ENCODE assay signal across 8 cellular contexts in genomic region chr12:124910561-124911478, GRCh38. TPM values are rescaled to one million over a fixed set of nuclear protein-coding genes. Genes with fewer than 3 reads are reported as not detected.
DNase-seq lines count a peak whose midpoint lies in the region; TF ChIP-seq lines count a peak whose summit lies in the region.

No MANE protein-coding gene starts in this region.

- H3K27me3 ChIP-seq in BJ (ENCODE audit: control insufficient read depth, insufficient read depth, low read length) = no peaks in the 10 kb centered on the region

- no peaks in the 10 kb centered on the region for H3K27me3 Mint-ChIP-seq in dendritic cell treated with granulocyte-macrophage colony-stimulating factor and Interleukin-4, amounts not matched to agents 40 ng/mL and 50 ng/mL, for 4 days
- H3K27me3 Mint-ChIP-seq in nephron progenitor cell (ENCODE audit: low read depth, poor library complexity) = peaks cover 18% of the 10 kb centered on the region

- no peaks in the 10 kb centered on the region for H3K9me3 Mint-ChIP-seq in dendritic cell treated with granulocyte-macrophage colony-stimulating factor and Interleukin-4, amounts not matched to agents 40 ng/mL and 50 ng/mL, for 4 days
- peaks cover 20% of the 10 kb centered on the region for H3K9me3 Mint-ChIP-seq in nephron progenitor cell

- peaks cover 58% of the 10 kb centered on the region for H3K36me3 Mint-ChIP-seq in dendritic cell treated with granulocyte-macrophage colony-stimulating factor and Interleukin-4, amounts not matched to agents 40 ng/mL and 50 ng/mL, for 4 days (ENCODE audit: low read depth)
- peaks cover 41% of the 10 kb centered on the region for H3K36me3 Mint-ChIP-seq in nephron progenitor cell (ENCODE audit: low read depth)

- peaks cover 9% of the 10 kb centered on the region for H3K36me3 ChIP-seq in BJ (ENCODE audit: control insufficient read depth, insufficient read depth, low read length)

- peaks cover 42% of the 10 kb centered on the region for H3K4me1 Mint-ChIP-seq in dendritic cell treated with granulocyte-macrophage colony-stimulating factor and Interleukin-4, amounts not matched to agents 40 ng/mL and 50 ng/mL, for 4 days (ENCODE audit: low read depth)
- peaks cover 63% of the 10 kb centered on the region for H3K4me1 Mint-ChIP-seq in nephron progenitor cell

- CTCF ChIA-PET in BJ (lab: Yijun Ruan, JAX) = interaction anchor here (0.6 to 2.4 kb wide), 2 partner anchors 29 to 262 kb away, joined by 3 to 22 read pairs; no protein-coding TSS in a partner anchor

- intact Hi-C loops in dendritic cell treated with granulocyte-macrophage colony-stimulating factor and Interleukin-4, amounts not matched to agents 40 ng/mL and 50 ng/mL, for 4 days (cut with micrococcal nuclease) = no loop called here

- POLR2A ChIA-PET in BJ (lab: Charles Lee) = interaction anchor here (0.6 kb wide), 1 partner anchor 72 kb away, joined by 6 read pairs; no protein-coding TSS in a partner anchor

- no peak for DNase-seq in BJ (ENCODE audit: low read depth)
- peak; percentile 76 for DNase-seq in LoVo (ENCODE audit: low spot score)
- DNase-seq in nephron progenitor cell = no peak
- DNase-seq in effector CD4-positive, alpha-beta T cell = no peak
- DNase-seq in MV-4-11 (lab: John Stamatoyannopoulos, UW) = no peak
- DNase-seq in NOMO-1 treated with DMSO at 0.1 percent for 48 hours (lab: John Stamatoyannopoulos, UW; ENCODE audit: unreplicated experiment) = no peak
- DNase-seq in AG20443 (ENCODE audit: low spot score) = no peak

- TF ChIP-seq CTCF in BJ (IDR thresholded peaks at IDR 0.05; ENCODE audit: insufficient read depth, low read depth, low read length) (no peak), nephron progenitor cell (IDR thresholded peaks at IDR 0.05) (no peak)

- peak overlapping the region; percentile 78 for H3K4me3 Mint-ChIP-seq in dendritic cell treated with granulocyte-macrophage colony-stimulating factor and Interleukin-4, amounts not matched to agents 40 ng/mL and 50 ng/mL, for 4 days
- H3K4me3 Mint-ChIP-seq in nephron progenitor cell = peak overlapping the region; percentile 70

- peak overlapping the region; percentile 35 for H3K27ac Mint-ChIP-seq in dendritic cell treated with granulocyte-macrophage colony-stimulating factor and Interleukin-4, amounts not matched to agents 40 ng/mL and 50 ng/mL, for 4 days
- H3K27ac Mint-ChIP-seq in nephron progenitor cell = peak overlapping the region; percentile 26

- H3K4me3 ChIP-seq in BJ (ENCODE audit: low read depth, low read length) = peak overlapping the region; percentile 36

RNA-seq across cellular contexts. Expression of gene UBC, which starts 3.6 kb away (rescaled TPM):
- 1,715 and 2,374 TPM in 2 replicates for polyA plus RNA-seq in BJ (2011; rRNA removed)
- polyA minus RNA-seq in BJ (2011; rRNA and poly(A)+ RNA removed) = 607 and 730 TPM in 2 replicates

RNA-seq across cellular contexts. Expression of gene SCARB1, which starts 47.2 kb away (rescaled TPM):
- 12.6 and 38.4 TPM in 2 replicates for polyA plus RNA-seq in BJ (2011; rRNA removed)
- 20.5 and 24.2 TPM in 2 replicates for polyA minus RNA-seq in BJ (2011; rRNA and poly(A)+ RNA removed)
